24 cellular contexts compared by ENCODE assay signal in the genomic region with DNA sequence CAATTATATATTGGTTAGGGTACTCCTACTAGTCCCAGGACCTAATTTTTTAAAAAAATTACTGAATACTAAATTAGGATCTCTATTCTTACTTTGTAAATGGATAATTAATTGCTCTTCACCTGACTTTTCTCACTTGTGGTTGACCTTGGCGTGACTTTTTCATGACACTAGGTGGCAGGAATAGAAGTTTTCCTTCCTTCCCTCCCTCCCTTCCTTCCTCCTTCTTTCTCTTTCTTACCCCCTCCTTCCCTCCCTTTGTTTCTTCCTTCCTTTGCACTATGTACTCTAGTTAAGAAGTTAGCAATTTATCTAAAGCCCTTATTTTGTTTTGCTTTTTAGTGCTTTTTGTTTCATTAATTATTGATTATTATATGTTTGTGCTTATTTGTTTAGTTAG. TPM values are rescaled to one million over a fixed set of nuclear protein-coding genes. Genes with fewer than 3 reads are reported as not detected.
A peak's percentile ranks its signal among the peaks of the same experiment; 100 is the strongest.
DNase-seq lines count a peak whose midpoint lies in the region; ATAC-seq and TF ChIP-seq lines count a peak whose summit lies in the region.
"Had no signal": no experiment of that assay in that cellular context is flagged by ENCODE, and none has a peak within 500 bp of the region (broad histone marks: within the 10 kb centered on the region; RNA-seq: fewer than 3 reads in every experiment).

No MANE protein-coding gene starts in this region.

- no peaks in the 10 kb centered on the region for H3K9me3 Mint-ChIP-seq in activated CD8-positive, alpha-beta T cell treated with anti-CD3 and anti-CD28 coated beads for 36 hours
- no peaks in the 10 kb centered on the region for H3K9me3 Mint-ChIP-seq in activated CD8-positive, alpha-beta T cell treated with anti-CD3 and anti-CD28 coated beads, Interleukin-2, amount 10 ng/mL, durations not matched to agents 7 days and 5 days (ENCODE audit: insufficient read depth)
- H3K9me3 Mint-ChIP-seq in progenitor cell of endocrine pancreas (ENCODE audit: low read depth): no peaks in the 10 kb centered on the region
- H3K9me3 Mint-ChIP-seq: activated T-cell treated with anti-CD3 and anti-CD28 coated beads, Interleukin-2, amount 50 U/mL, for 24 hours; immature natural killer cell; nephron progenitor cell had no signal

- H3K4me3 ChIP-seq in WERI-Rb-1 (ENCODE audit: low read depth, low read length): no peak overlapping the region
- H3K4me3 ChIP-seq: A549, heart left ventricle had no signal

- H3K36me3 ChIP-seq in WERI-Rb-1: no peaks in the 10 kb centered on the region
- H3K36me3 ChIP-seq: BE2C, heart left ventricle had no signal

- H3K27me3 ChIP-seq in WERI-Rb-1 (ENCODE audit: insufficient read depth, low read depth, severe bottlenecking): no peaks in the 10 kb centered on the region
- H3K27me3 ChIP-seq: BE2C had no signal

- CTCF ChIA-PET in activated CD8-positive, alpha-beta T cell treated with anti-CD3 and anti-CD28 coated beads for 36 hours (lab: Charles Lee): interaction anchor here (0.7 to 1.8 kb wide), 4 partner anchors 12 to 70 kb away, joined by 3 to 4 read pairs (median 4); no protein-coding TSS in a partner anchor
- CTCF ChIA-PET in activated CD8-positive, alpha-beta T cell treated with anti-CD3 and anti-CD28 coated beads, Interleukin-2, amount 10 ng/mL, durations not matched to agents 7 days and 5 days (lab: Charles Lee): interaction anchor here (0.5 to 1.9 kb wide), 6 partner anchors 11 to 270 kb away, joined by 3 to 9 read pairs (median 3); no protein-coding TSS in a partner anchor

- no peak overlapping the region for H3K27ac Mint-ChIP-seq in activated CD8-positive, alpha-beta T cell treated with anti-CD3 and anti-CD28 coated beads for 36 hours
- no peak overlapping the region for H3K27ac Mint-ChIP-seq in activated CD8-positive, alpha-beta T cell treated with anti-CD3 and anti-CD28 coated beads, Interleukin-2, amount 10 ng/mL, durations not matched to agents 7 days and 5 days
- no peak overlapping the region for H3K27ac Mint-ChIP-seq in progenitor cell of endocrine pancreas
- H3K27ac Mint-ChIP-seq: activated T-cell treated with anti-CD3 and anti-CD28 coated beads, Interleukin-2, amount 50 U/mL, for 24 hours; immature natural killer cell; nephron progenitor cell; T-helper 1 cell treated with Interleukin-12 subunit alpha and Interleukin-12 subunit beta and Interleukin-4 antibody, amounts not matched to agents 30 μg/mL and 1 μg/mL, for 36 hours had no signal

- intact Hi-C loops in activated CD8-positive, alpha-beta T cell treated with anti-CD3 and anti-CD28 coated beads for 36 hours (cut with micrococcal nuclease): no loop called here

- H3K4me1 Mint-ChIP-seq in activated CD8-positive, alpha-beta T cell treated with anti-CD3 and anti-CD28 coated beads for 36 hours (ENCODE audit: low read depth): peaks cover 21% of the 10 kb centered on the region
- H3K4me1 Mint-ChIP-seq in activated CD8-positive, alpha-beta T cell treated with anti-CD3 and anti-CD28 coated beads, Interleukin-2, amount 10 ng/mL, durations not matched to agents 7 days and 5 days (ENCODE audit: low read depth): peaks cover 7% of the 10 kb centered on the region
- H3K4me1 Mint-ChIP-seq in progenitor cell of endocrine pancreas (ENCODE audit: low read depth): no peaks in the 10 kb centered on the region
- H3K4me1 Mint-ChIP-seq: immature natural killer cell, nephron progenitor cell had no signal

- ATAC-seq in activated CD8-positive, alpha-beta T cell treated with anti-CD3 and anti-CD28 coated beads for 36 hours: no peak
- no peak for ATAC-seq in activated CD8-positive, alpha-beta T cell treated with anti-CD3 and anti-CD28 coated beads, Interleukin-2, amount 10 ng/mL, durations not matched to agents 7 days and 5 days
- ATAC-seq in HG03025 (IDR thresholded peaks at IDR 0.05; ENCODE audit: low FRiP score, unreplicated experiment): no peak
- ATAC-seq: A549, heart left ventricle, left lobe of liver had no signal

- no peak overlapping the region for H3K4me3 Mint-ChIP-seq in activated CD8-positive, alpha-beta T cell treated with anti-CD3 and anti-CD28 coated beads for 36 hours
- H3K4me3 Mint-ChIP-seq in activated CD8-positive, alpha-beta T cell treated with anti-CD3 and anti-CD28 coated beads, Interleukin-2, amount 10 ng/mL, durations not matched to agents 7 days and 5 days: no peak overlapping the region
- H3K4me3 Mint-ChIP-seq in progenitor cell of endocrine pancreas (ENCODE audit: low read depth): no peak overlapping the region
- H3K4me3 Mint-ChIP-seq: activated T-cell treated with anti-CD3 and anti-CD28 coated beads, Interleukin-2, amount 50 U/mL, for 24 hours; immature natural killer cell; nephron progenitor cell; T-helper 1 cell treated with Interleukin-12 subunit alpha and Interleukin-12 subunit beta and Interleukin-4 antibody, amounts not matched to agents 30 μg/mL and 1 μg/mL, for 36 hours had no signal

- no peaks in the 10 kb centered on the region for H3K27me3 Mint-ChIP-seq in activated CD8-positive, alpha-beta T cell treated with anti-CD3 and anti-CD28 coated beads for 36 hours
- no peaks in the 10 kb centered on the region for H3K27me3 Mint-ChIP-seq in activated CD8-positive, alpha-beta T cell treated with anti-CD3 and anti-CD28 coated beads, Interleukin-2, amount 10 ng/mL, durations not matched to agents 7 days and 5 days (ENCODE audit: low read depth)
- H3K27me3 Mint-ChIP-seq in progenitor cell of endocrine pancreas: no peaks in the 10 kb centered on the region
- H3K27me3 Mint-ChIP-seq: activated T-cell treated with anti-CD3 and anti-CD28 coated beads, Interleukin-2, amount 50 U/mL, for 24 hours had no signal

- H3K36me3 Mint-ChIP-seq in activated CD8-positive, alpha-beta T cell treated with anti-CD3 and anti-CD28 coated beads for 36 hours (ENCODE audit: low read depth): no peaks in the 10 kb centered on the region
- no peaks in the 10 kb centered on the region for H3K36me3 Mint-ChIP-seq in activated CD8-positive, alpha-beta T cell treated with anti-CD3 and anti-CD28 coated beads, Interleukin-2, amount 10 ng/mL, durations not matched to agents 7 days and 5 days (ENCODE audit: low read depth)
- H3K36me3 Mint-ChIP-seq in progenitor cell of endocrine pancreas (ENCODE audit: insufficient read depth): no peaks in the 10 kb centered on the region
- H3K36me3 Mint-ChIP-seq: immature natural killer cell had no signal

- DNase-seq in activated CD8-positive, alpha-beta T cell treated with anti-CD3 and anti-CD28 coated beads for 36 hours: no peak
- DNase-seq in activated CD8-positive, alpha-beta T cell treated with anti-CD3 and anti-CD28 coated beads, Interleukin-2, amount 10 ng/mL, durations not matched to agents 7 days and 5 days: no peak
- DNase-seq in WERI-Rb-1: no peak
- no peak for DNase-seq in progenitor cell of endocrine pancreas (ENCODE audit: low spot score, unreplicated experiment)
- DNase-seq in NCI-H1105 (lab: John Stamatoyannopoulos, UW): no peak
- DNase-seq in HuH-7 (ENCODE audit: low spot score): no peak
- DNase-seq: activated CD4-positive, CD25-positive, alpha-beta regulatory T cell; activated naive CD4-positive, alpha-beta T cell treated with Interleukin-2 at 50 U/mL for 16 hours; activated T-cell treated with anti-CD3 and anti-CD28 coated beads, Interleukin-2, amount 50 U/mL, for 24 hours; anterior cingulate cortex; BE2C; heart left ventricle; immature natural killer cell; Kasumi-1; midbrain; NCI-H1417 treated with DMSO at 0.1 percent for 48 hours; NCI-H510A; nephron progenitor cell; trophoblast cell had no signal

- H3K27ac ChIP-seq in WERI-Rb-1: no peak overlapping the region
- H3K27ac ChIP-seq: A549, heart left ventricle had no signal

- H3K9me3 ChIP-seq in WERI-Rb-1 (ENCODE audit: severe bottlenecking): no peaks in the 10 kb centered on the region
- H3K9me3 ChIP-seq: A549, BE2C, heart left ventricle had no signal

- POLR2A ChIA-PET in activated CD8-positive, alpha-beta T cell treated with anti-CD3 and anti-CD28 coated beads for 36 hours (lab: Charles Lee): interaction anchor here (1.0 to 2.2 kb wide), 2 partner anchors 12 to 20 kb away, joined by 3 to 5 read pairs; no protein-coding TSS in a partner anchor
- POLR2A ChIA-PET in activated CD8-positive, alpha-beta T cell treated with anti-CD3 and anti-CD28 coated beads, Interleukin-2, amount 10 ng/mL, durations not matched to agents 7 days and 5 days (lab: Charles Lee): interaction anchor here (1.6 kb wide), 1 partner anchor 20 kb away, joined by 4 read pairs; the partner anchor contains the start of gene HBS1L

- peak; percentile 36 for TF ChIP-seq CTCF in activated CD8-positive, alpha-beta T cell treated with anti-CD3 and anti-CD28 coated beads for 36 hours (IDR thresholded peaks at IDR 0.05)
- TF ChIP-seq CTCF in LNCAP (IDR thresholded peaks at IDR 0.05) (0 out of 2 replicates have a peak, but pooled peaks have one; percentile 25), WERI-Rb-1 (IDR thresholded peaks at IDR 0.05; ENCODE audit: low read depth, low read length) (0 out of 2 replicates have a peak, but pooled peaks have one; percentile 5), progenitor cell of endocrine pancreas (IDR thresholded peaks at IDR 0.05; ENCODE audit: unreplicated experiment) (peak; percentile 15)

RNA-seq across cellular contexts. Expression of gene HBS1L, which starts 20.4 kb away (rescaled TPM):
- 100 to 1,000 TPM; 146 to 147 TPM for total RNA-seq in activated CD8-positive, alpha-beta T cell treated with anti-CD3 and anti-CD28 coated beads for 36 hours
- total RNA-seq in activated CD8-positive, alpha-beta T cell treated with anti-CD3 and anti-CD28 coated beads, Interleukin-2, amount 10 ng/mL, durations not matched to agents 7 days and 5 days: 10 to 100 TPM; 72.8 to 77.5 TPM
- total RNA-seq in progenitor cell of endocrine pancreas: 77.2 and 88.7 TPM in 2 replicates
